Comparison of ENCODE assay signal across 34 cellular contexts in genomic region chr19:28281676-28282075, GRCh38.
"Had no signal": no experiment of that assay in that cellular context is flagged by ENCODE, and none has a peak within 500 bp of the region (broad histone marks: within the 10 kb centered on the region; RNA-seq: fewer than 3 reads in every experiment).

No MANE protein-coding gene starts in this region.

- H3K36me3 ChIP-seq: MG63 had no signal

- DNase-seq: Karpas-422, Kasumi-1, MG63, MM.1S, MV-4-11, NCI-H1048, NCI-H1092, NCI-H1092 treated with DMSO at 0.1 percent for 48 hours, NCI-H1105, NCI-H1105 treated with DMSO at 0.1 percent for 48 hours, NCI-H1417, NCI-H1417 treated with DMSO at 0.1 percent for 48 hours, NCI-H1436, NCI-H1436 treated with DMSO at 0.1 percent for 48 hours, NCI-H146, NCI-H1694, NCI-H1694 treated with DMSO at 0.1 percent for 48 hours, NCI-H187, NCI-H187 treated with DMSO at 0.1 percent for 48 hours, NCI-H1930, NCI-H2029, NCI-H2029 treated with DMSO at 0.1 percent for 48 hours, NCI-H2081, NCI-H2081 treated with DMSO at 0.1 percent for 48 hours, NCI-H2107, NCI-H2171, NCI-H2171 treated with DMSO at 0.1 percent for 48 hours, NCI-H2227 treated with DMSO at 0.1 percent for 48 hours, NCI-H226, NCI-H345, NCI-H446, NCI-H446 treated with DMSO at 0.1 percent for 48 hours, NCI-H510A had no signal

- H3K9ac ChIP-seq: KMS-11 had no signal

- H3K4me2 ChIP-seq: KMS-11 had no signal

- H3K27ac ChIP-seq: KMS-11 had no signal

- H3K4me3 ChIP-seq: MG63 had no signal

- H3K9me3 ChIP-seq: MG63 had no signal
